Comparison of ENCODE assay signal across 22 cellular contexts in the genomic region with DNA sequence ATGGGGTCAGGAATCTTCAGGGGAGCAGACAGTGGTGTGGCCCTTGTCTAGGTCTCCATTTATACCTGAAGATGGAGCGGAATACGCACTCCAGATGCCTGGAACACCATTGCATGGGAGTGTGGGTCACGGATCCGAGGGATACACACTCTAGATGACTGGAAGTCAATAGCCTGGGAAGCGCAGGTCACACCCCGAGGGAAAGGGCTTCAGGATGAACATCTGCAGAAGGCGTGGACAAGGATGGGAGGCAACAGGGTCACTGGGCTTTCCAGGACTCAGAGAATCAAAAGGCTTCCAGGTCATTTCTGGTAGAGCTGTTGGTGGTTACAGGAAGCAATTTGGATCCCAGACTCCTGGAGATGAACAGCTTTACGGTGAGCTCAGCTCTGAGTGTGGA.
"Had no signal": no experiment of that assay in that cellular context is flagged by ENCODE, and none has a peak within 500 bp of the region (broad histone marks: within the 10 kb centered on the region; RNA-seq: fewer than 3 reads in every experiment).

No MANE protein-coding gene starts in this region.

- H3K27ac Mint-ChIP-seq: mesothelial cell of epicardium; naive B cell; naive thymus-derived CD8-positive, alpha-beta T cell had no signal

- H3K4me1 Mint-ChIP-seq: naive thymus-derived CD8-positive, alpha-beta T cell had no signal

- DNase-seq: colonic mucosa; cortex of kidney; dermis blood vessel endothelial cell; dorsolateral prefrontal cortex; effector CD4-positive, alpha-beta T cell; effector memory CD4-positive, alpha-beta T cell; foreskin fibroblast; foreskin melanocyte; gastrocnemius medialis; glutamatergic neuron; head of caudate nucleus; heart right ventricle; hippocampal formation; left cardiac atrium; left lung; left ventricle myocardium superior; lower lobe of right lung; mesenchymal stem cell; mucosa of descending colon; naive B cell; naive thymus-derived CD8-positive, alpha-beta T cell had no signal

- ATAC-seq: gastrocnemius medialis; heart right ventricle; left cardiac atrium; left lung; left ventricle myocardium superior; lower lobe of right lung; mucosa of descending colon; naive thymus-derived CD8-positive, alpha-beta T cell had no signal

- H3K36me3 Mint-ChIP-seq: mesothelial cell of epicardium; naive B cell; naive thymus-derived CD8-positive, alpha-beta T cell had no signal

- H3K27me3 Mint-ChIP-seq: naive B cell had no signal

- H3K4me3 Mint-ChIP-seq: mesothelial cell of epicardium; naive B cell; naive thymus-derived CD8-positive, alpha-beta T cell had no signal
